ENCODE assay signal across 8 cellular contexts in the genomic region with DNA sequence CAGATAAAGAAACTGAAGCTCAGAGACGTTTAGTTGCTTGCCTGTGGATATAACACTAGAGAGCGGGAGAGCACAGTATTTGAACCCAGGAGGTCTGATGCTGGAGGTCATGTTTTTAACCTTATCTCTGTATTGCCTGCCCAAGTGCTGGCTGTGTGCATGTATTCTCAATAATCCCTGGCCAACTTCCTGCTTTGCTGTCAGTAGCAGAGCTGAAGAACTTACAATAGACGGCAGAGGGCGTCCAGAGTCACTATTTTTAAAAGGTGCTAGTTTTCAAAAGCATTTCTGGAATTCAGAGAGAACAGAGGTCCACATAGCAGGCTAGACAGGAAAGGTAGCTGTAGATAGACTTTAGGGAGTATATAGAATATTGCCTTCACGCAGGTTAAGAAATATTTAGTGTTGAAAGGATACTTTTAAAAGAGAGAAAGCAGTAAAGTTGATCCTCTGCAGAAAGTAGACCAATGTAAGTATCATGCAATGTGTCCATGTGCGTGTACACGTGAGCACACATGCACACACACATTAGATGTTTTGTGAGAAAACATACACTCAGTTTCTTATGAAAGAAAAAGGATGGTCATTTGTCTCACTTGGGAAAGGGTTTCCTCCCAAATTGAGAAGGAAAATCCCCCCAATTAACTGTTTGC. TPM values are rescaled to one million over a fixed set of nuclear protein-coding genes. Genes with fewer than 3 reads are reported as not detected.
DNase-seq lines count a peak whose midpoint lies in the region; ATAC-seq and TF ChIP-seq lines count a peak whose summit lies in the region.

No MANE protein-coding gene starts in this region.

- no peak overlapping the region for H3K4me2 ChIP-seq in neural cell (ENCODE audit: low read length)

- TF ChIP-seq CTCF in C4-2B (conservative IDR thresholded peaks at IDR 0.05), result peak; percentile 87
- TF ChIP-seq CTCF in activated B cell treated with CpG ODN at 0.5 μM for 24 hours (IDR thresholded peaks at IDR 0.05), result no peak
- TF ChIP-seq CTCF in fibroblast of mammary gland (conservative IDR thresholded peaks at IDR 0.05; ENCODE audit: control insufficient read depth, insufficient read depth, low read depth, low read length), result peak; percentile 82
- peak; percentile 83 for TF ChIP-seq CTCF in neural cell (IDR thresholded peaks at IDR 0.05; ENCODE audit: poor library complexity, severe bottlenecking)

- no peaks in the 10 kb centered on the region for H4K20me1 ChIP-seq in neural cell (ENCODE audit: insufficient read depth)

- no peaks in the 10 kb centered on the region for H3K9me3 ChIP-seq in neural cell (ENCODE audit: low read length)

- peak; percentile 51 for ATAC-seq in GM18520 (IDR thresholded peaks at IDR 0.05; ENCODE audit: unreplicated experiment)
- ATAC-seq in HG03066 (IDR thresholded peaks at IDR 0.05; ENCODE audit: low read depth, unreplicated experiment), result peak; percentile 79
- peak; percentile 68 for ATAC-seq in activated B cell treated with CpG ODN at 0.5 μM for 24 hours (ENCODE audit: low read depth)

- H2AFZ ChIP-seq in neural cell (ENCODE audit: low read depth, low read length), result no peak overlapping the region

- H3K9me2 ChIP-seq in neural cell (ENCODE audit: insufficient read depth, low read length), result no peaks in the 10 kb centered on the region

- CTCF ChIA-PET in activated B cell treated with CpG ODN at 0.5 μM for 24 hours (lab: Charles Lee), result interaction anchor here (0.6 to 3.2 kb wide), 7 partner anchors 10 to 454 kb away, joined by 3 to 59 read pairs (median 6); a partner anchor contains a TSS

- DNase-seq in NCI-H226 (peak; percentile 69), activated B cell treated with CpG ODN at 0.5 μM for 24 hours (no peak), fibroblast of mammary gland (ENCODE audit: low read depth) (peak; percentile 79), 8988T (no peak)

- no peaks in the 10 kb centered on the region for H3K36me3 ChIP-seq in neural cell (ENCODE audit: insufficient read depth, low read length)

- H3K4me3 ChIP-seq in fibroblast of mammary gland (ENCODE audit: control insufficient read depth, low read depth, low read length), result no peak overlapping the region
- no peak overlapping the region for H3K4me3 ChIP-seq in neural cell (ENCODE audit: low read length)

- no peaks in the 10 kb centered on the region for H3K27me3 ChIP-seq in neural cell (ENCODE audit: insufficient read depth, low read depth, low read length)

- no peak for TF ChIP-seq EP300 in neural cell (conservative IDR thresholded peaks at IDR 0.05; ENCODE audit: poor library complexity, severe bottlenecking)

- no peaks in the 10 kb centered on the region for H3K79me2 ChIP-seq in neural cell (replicated peaks; ENCODE audit: insufficient read depth, low read length)

- H3K27ac ChIP-seq in C4-2B, result no peak overlapping the region
- no peak overlapping the region for H3K27ac ChIP-seq in neural cell (ENCODE audit: low read length)

- peaks cover 11% of the 10 kb centered on the region for H3K4me1 Mint-ChIP-seq in activated B cell treated with CpG ODN at 0.5 μM for 24 hours

- intact Hi-C loops in activated B cell treated with CpG ODN at 0.5 μM for 24 hours (cut with micrococcal nuclease), result loop anchor here (1.0 to 10.0 kb wide), 5 partner anchors 158 to 836 kb away; no protein-coding TSS in a partner anchor

- H3K27me3 Mint-ChIP-seq in activated B cell treated with CpG ODN at 0.5 μM for 24 hours, result no peaks in the 10 kb centered on the region

- POLR2A ChIA-PET in activated B cell treated with CpG ODN at 0.5 μM for 24 hours (lab: Charles Lee), result no interaction called here

- H3K27ac Mint-ChIP-seq in activated B cell treated with CpG ODN at 0.5 μM for 24 hours, result no peak overlapping the region

- H3K36me3 Mint-ChIP-seq in activated B cell treated with CpG ODN at 0.5 μM for 24 hours (ENCODE audit: low read depth), result peaks cover 7% of the 10 kb centered on the region

- H3K4me3 Mint-ChIP-seq in activated B cell treated with CpG ODN at 0.5 μM for 24 hours, result no peak overlapping the region

- H3K9me3 Mint-ChIP-seq in activated B cell treated with CpG ODN at 0.5 μM for 24 hours, result no peaks in the 10 kb centered on the region

- peak; percentile 87 for TF ChIP-seq RAD21 in neural cell (conservative IDR thresholded peaks at IDR 0.05)

- no peak overlapping the region for H3K9ac ChIP-seq in neural cell (ENCODE audit: low read length)

- H3F3A ChIP-seq in neural cell (ENCODE audit: insufficient read depth, low read length, poor library complexity, severe bottlenecking), result no peaks in the 10 kb centered on the region

TF ChIP-seq in neural cell, 6 proteins besides CTCF, POLR2A, EP300 and RAD21:
- TF ChIP-seq SMC3 (conservative IDR thresholded peaks at IDR 0.05; ENCODE audit: poor library complexity) (peak; percentile 89), POLR2AphosphoS5 (IDR thresholded peaks at IDR 0.05) (no peak)

RNA-seq across cellular contexts. Expression of a gene that starts 46.3 kb away (rescaled TPM):
- total RNA-seq in activated B cell treated with CpG ODN at 0.5 μM for 24 hours, result 6.2 and 8.9 TPM in 2 replicates
- polyA plus RNA-seq in neural cell, result 4.4 and 4.5 TPM in 2 replicates
- 5.4 and 8.5 TPM in 2 replicates for polyA minus RNA-seq in neural cell

RNA-seq across cellular contexts. Expression of a gene that starts 46.4 kb away (rescaled TPM):
- 69.2 and 71.6 TPM in 2 replicates for total RNA-seq in activated B cell treated with CpG ODN at 0.5 μM for 24 hours
- polyA plus RNA-seq in neural cell, result 30.1 and 36.7 TPM in 2 replicates
- 45.8 and 51.9 TPM in 2 replicates for polyA minus RNA-seq in neural cell

Comparison
In these comparisons a context has a peak if more than half of its experiments do, and no peak if none do; other contexts are left out.
1. DNase-seq: peak in NCI-H226 (single experiment) and fibroblast of mammary gland (single experiment); none in activated B cell treated with CpG ODN at 0.5 μM for 24 hours (single experiment) and 8988T (single experiment).
2. Peak in every context shown above with its lines, with median percentiles within 50 percentile points of each other: ATAC-seq.